Comparison of ENCODE assay signal across 8 cellular contexts in genomic region chr21:43646550-43647260, GRCh38. TPM values are rescaled to one million over a fixed set of nuclear protein-coding genes. Genes with fewer than 3 reads are reported as not detected.
A peak's percentile ranks its signal among the peaks of the same experiment; 100 is the strongest.
DNase-seq lines count a peak whose midpoint lies in the region; ATAC-seq and TF ChIP-seq lines count a peak whose summit lies in the region.

No MANE protein-coding gene starts in this region.

- H3K36me3 ChIP-seq in psoas muscle (ENCODE audit: insufficient read depth in 1 of 2, low read depth in 1 of 2) (no peaks in the 10 kb centered on the region), vagina (no peaks in the 10 kb centered on the region)

- peaks cover 0 to 4% (median 0%) of the 10 kb centered on the region in 3 donors for H3K27me3 ChIP-seq in psoas muscle (ENCODE audit: insufficient read depth in 3 of 3, low read length in 2 of 3)
- H3K27me3 ChIP-seq in vagina, result no peaks in the 10 kb centered on the region

- H3K4me1 ChIP-seq in psoas muscle, result no peaks in the 10 kb centered on the region
- peaks cover 17% of the 10 kb centered on the region for H3K4me1 ChIP-seq in vagina

- no peak overlapping the region for H3K27ac ChIP-seq in psoas muscle
- no peak overlapping the region for H3K27ac ChIP-seq in vagina

- TF ChIP-seq CTCF in psoas muscle (IDR thresholded peaks at IDR 0.05), result peak; percentile 100
- TF ChIP-seq CTCF in vagina (IDR thresholded peaks at IDR 0.05), result peak; percentile 97 to 100 (median 99)

- ATAC-seq in psoas muscle, result peak; percentile 97 to 99 (median 98)

- CTCF ChIA-PET in HEK293T (lab: Yijun Ruan, JAX), result interaction anchor here (0.6 to 1.1 kb wide), 3 partner anchors 36 to 181 kb away, joined by 3 read pairs; no protein-coding TSS in a partner anchor

- POLR2A ChIA-PET in HEK293T (lab: Yijun Ruan, JAX), result no interaction called here

- intact Hi-C loops in cardiac septum (cut with DNase I) (loop anchor here (5.0 kb wide), 1 partner anchor 314 kb away; no protein-coding TSS in a partner anchor), psoas muscle (cut with DNase I) (no loop called here), vagina (cut with DNase I) (no loop called here)

- H3K9me3 ChIP-seq in psoas muscle (no peaks in the 10 kb centered on the region), vagina (no peaks in the 10 kb centered on the region)

- H3K4me3 ChIP-seq in psoas muscle (no peak overlapping the region), vagina (peak overlapping the region in 1 of 2 donors; percentile 13)

- no peak for TF ChIP-seq POLR2A in vagina (IDR thresholded peaks at IDR 0.05)

- WGBS in psoas muscle, 3 donors, result 21 to 25% (median 23%) methylated on average over 7 of the region's 7 CpGs

- peak; percentile 80 for DNase-seq in DMS153 (lab: John Stamatoyannopoulos, UW)
- peak; percentile 94 for DNase-seq in HEK293T (ENCODE audit: extremely low spot score)
- peak; percentile 78 for DNase-seq in NCI-H146 (lab: John Stamatoyannopoulos, UW)
- DNase-seq in SW 1271 (lab: John Stamatoyannopoulos, UW), result peak; percentile 61 to 86
- DNase-seq in activated naive CD8-positive, alpha-beta T cell treated with anti-CD3 and anti-CD28 coated beads, Interleukin-2, amount 50 U/mL, for 16 hours (ENCODE audit: low read depth, low spot score), result peak; percentile 72
- DNase-seq in cardiac septum (ENCODE audit: low spot score), result peak; percentile 94
- DNase-seq in psoas muscle, result peak; percentile 89 to 94
- peak in 1 of 2 donors; percentile 94 for DNase-seq in vagina (ENCODE audit: extremely low spot score in 2 of 2)

TF ChIP-seq in HEK293T, 16 proteins besides CTCF, POLR2A, EP300 and RAD21:
- TF ChIP-seq ZNF384 (IDR thresholded peaks at IDR 0.05), result no peak
- TF ChIP-seq, protein P1, sequence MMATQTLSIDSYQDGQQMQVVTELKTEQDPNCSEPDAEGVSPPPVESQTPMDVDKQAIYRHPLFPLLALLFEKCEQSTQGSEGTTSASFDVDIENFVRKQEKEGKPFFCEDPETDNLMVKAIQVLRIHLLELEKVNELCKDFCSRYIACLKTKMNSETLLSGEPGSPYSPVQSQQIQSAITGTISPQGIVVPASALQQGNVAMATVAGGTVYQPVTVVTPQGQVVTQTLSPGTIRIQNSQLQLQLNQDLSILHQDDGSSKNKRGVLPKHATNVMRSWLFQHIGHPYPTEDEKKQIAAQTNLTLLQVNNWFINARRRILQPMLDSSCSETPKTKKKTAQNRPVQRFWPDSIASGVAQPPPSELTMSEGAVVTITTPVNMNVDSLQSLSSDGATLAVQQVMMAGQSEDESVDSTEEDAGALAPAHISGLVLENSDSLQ (IDR thresholded peaks at IDR 0.05), result peak; percentile 93

RNA-seq across cellular contexts. Expression of gene HSF2BP, which starts 12.6 kb away (rescaled TPM):
- total RNA-seq in cardiac septum (not detected), psoas muscle (under 1 TPM in 3 of 4 donors, not detected in 1; 0.16 to 0.23 (median 0.19) TPM), vagina (2.7 TPM)
- polyA plus RNA-seq in psoas muscle, result 1 to 10 TPM in 1 of 3 donors, under 1 TPM in 2; 0.32 to 1.7 (median 0.35) TPM

RNA-seq across cellular contexts. Expression of gene RRP1B, which starts 12.7 kb away (rescaled TPM):
- 8.7 TPM for total RNA-seq in cardiac septum
- total RNA-seq in psoas muscle, result 10 to 100 TPM; 14.4 to 21.6 (median 18.1) TPM
- 10 to 100 TPM in 2 of 3 donors, 1 to 10 TPM in 1; 6.0 to 21.2 (median 20.2) TPM for polyA plus RNA-seq in psoas muscle
- 18.9 TPM for total RNA-seq in vagina
